20 cellular contexts compared by ENCODE assay signal in the genomic region with DNA sequence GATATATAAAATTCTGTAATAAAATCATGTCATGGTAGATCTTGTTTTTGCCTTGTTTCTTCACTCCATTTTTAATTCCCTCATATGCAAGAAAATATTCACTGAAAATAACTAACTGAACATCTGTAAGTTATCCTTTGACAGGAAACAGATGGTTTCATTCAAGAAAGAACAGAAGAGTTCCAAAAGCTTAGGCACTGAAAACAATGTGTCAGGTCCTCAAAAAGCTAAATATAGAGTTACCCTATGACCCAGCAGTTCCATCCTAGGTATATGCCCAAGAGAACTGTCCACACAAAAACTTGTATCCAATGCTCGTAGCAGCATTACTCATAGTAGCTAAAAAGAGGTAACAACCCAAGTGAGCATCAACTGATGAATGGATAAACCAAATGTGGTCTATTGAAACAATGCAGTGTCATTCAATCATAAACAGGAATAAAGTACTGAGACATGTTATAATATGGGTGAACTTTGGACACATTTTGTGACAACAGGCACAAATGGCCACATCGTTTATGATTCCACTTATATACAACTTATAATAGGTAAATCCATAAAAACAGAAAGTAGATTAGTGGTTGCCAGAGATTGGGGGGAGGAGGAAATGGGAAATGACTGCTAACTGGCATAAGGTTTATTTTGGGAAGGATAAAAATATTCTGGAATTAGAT.
DNase-seq lines count a peak whose midpoint lies in the region; ATAC-seq, FAIRE-seq and TF ChIP-seq lines count a peak whose summit lies in the region.
"Had no signal": no experiment of that assay in that cellular context is flagged by ENCODE, and none has a peak within 500 bp of the region (broad histone marks: within the 10 kb centered on the region; RNA-seq: fewer than 3 reads in every experiment).

No MANE protein-coding gene starts in this region.

- H3K4me3 ChIP-seq in adipocyte (ENCODE audit: low read length), result no peak overlapping the region
- H3K4me3 ChIP-seq in pancreas, result no peak overlapping the region
- H3K4me3 ChIP-seq: GM12878 had no signal

- no peak overlapping the region for H3K9ac ChIP-seq in adipocyte (ENCODE audit: low read length)

- H3K9me3 ChIP-seq in adipocyte (ENCODE audit: control insufficient read depth, low read length) (no peaks in the 10 kb centered on the region), pancreas (no peaks in the 10 kb centered on the region)

- ATAC-seq in pancreas (no peak), GM18517 (IDR thresholded peaks at IDR 0.05; ENCODE audit: unreplicated experiment) (no peak)
- ATAC-seq: GM12878 had no signal

- no peaks in the 10 kb centered on the region for H3K36me3 ChIP-seq in adipocyte (ENCODE audit: control insufficient read depth, insufficient read depth, low read length, severe bottlenecking)
- H3K36me3 ChIP-seq in pancreas, result no peaks in the 10 kb centered on the region

- WGBS in pancreas, 2 donors, result 65 to 75% methylated on average over 2 of the region's 2 CpGs

- FAIRE-seq in pancreas (lab: Jason Lieb, UNC), result peak; percentile 17
- FAIRE-seq: GM12878 had no signal

- H3K27ac ChIP-seq in pancreas, result no peak overlapping the region
- H3K27ac ChIP-seq: 22Rv1, RWPE1 had no signal

- TF ChIP-seq CTCF in pancreas (IDR thresholded peaks at IDR 0.05), result no peak

- intact Hi-C loops in pancreas (cut with DNase I), result no loop called here

- H3K27me3 ChIP-seq in adipocyte (replicated peaks; ENCODE audit: control insufficient read depth, insufficient read depth, low read length) (peaks cover 58% of the 10 kb centered on the region), pancreas (no peaks in the 10 kb centered on the region)

- H3K4me1 ChIP-seq in adipocyte (ENCODE audit: control insufficient read depth, insufficient read depth, low read length), result peaks cover 18% of the 10 kb centered on the region
- peaks cover 0 to 9% (median 3%) of the 10 kb centered on the region in 3 donors for H3K4me1 ChIP-seq in pancreas

- DNase-seq in NCI-H2171 treated with DMSO at 0.1 percent for 48 hours (lab: John Stamatoyannopoulos, UW), result peak; percentile 56
- no peak for DNase-seq in NCI-H2171 (lab: John Stamatoyannopoulos, UW)
- DNase-seq in adipocyte (ENCODE audit: low read depth), result peak; percentile 63
- peak; percentile 9 for DNase-seq in fibroblast of peridontal ligament (ENCODE audit: extremely low read depth)
- DNase-seq in pancreas, result no peak
- DNase-seq in RPMI8226, result no peak
- DNase-seq in DMS153 (lab: John Stamatoyannopoulos, UW), result no peak
- DNase-seq: COR-L47; DMS53; HCEC 1CT; NCI-H1436 treated with DMSO at 0.1 percent for 48 hours; NCI-H2081; NCI-H226; NCI-H526; NK-92 treated with Interleukin-12 subunit alpha and Interleukin-12 subunit beta, amount 100 ng/mL, for 24 hours; OCI-M1 had no signal

Comparison
In these comparisons a context has a peak if more than half of its experiments do, and no peak if none do; other contexts are left out.
1. DNase-seq: peak in NCI-H2171 treated with DMSO at 0.1 percent for 48 hours (single experiment), adipocyte (single experiment) and fibroblast of peridontal ligament (single experiment); none in NCI-H2171 (single experiment), pancreas (0 of 6), RPMI8226 (single experiment) and DMS153 (single experiment).